In the genomic region with DNA sequence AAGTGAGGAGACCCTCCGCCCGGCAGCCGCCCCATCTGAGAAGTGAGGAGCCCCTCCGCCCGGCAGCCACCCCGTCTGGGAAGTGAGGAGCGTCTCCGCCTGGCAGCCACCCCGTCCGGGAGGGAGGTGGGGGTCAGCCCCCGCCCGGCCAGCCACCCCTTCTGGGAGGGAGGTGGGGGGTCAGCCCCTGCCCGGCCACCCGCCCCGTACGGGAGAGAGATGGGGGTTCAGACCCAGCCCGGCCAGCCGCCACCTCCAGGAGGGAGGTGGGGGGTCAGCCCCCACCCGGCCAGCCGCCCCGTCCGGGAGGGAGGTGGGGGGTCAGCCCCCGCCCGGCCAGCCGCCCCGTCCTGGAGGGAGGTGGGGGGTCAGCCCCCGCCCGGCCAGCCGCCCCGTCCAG, we compare ENCODE assay signal across 3 cellular contexts. TPM values are rescaled to one million over a fixed set of nuclear protein-coding genes. Genes with fewer than 3 reads are reported as not detected.
"Had no signal": no experiment of that assay in that cellular context is flagged by ENCODE, and none has a peak within 500 bp of the region (broad histone marks: within the 10 kb centered on the region; RNA-seq: fewer than 3 reads in every experiment).

No MANE protein-coding gene starts in this region.

RNA-seq across cellular contexts. Expression of gene ZNF695, which starts 24.4 kb away (rescaled TPM):
- total RNA-seq: thoracic aorta, upper lobe of right lung, ureter had no signal
